In genomic region chr11:8719260-8720190, GRCh38 we compare ENCODE assay signal across 9 cellular contexts. TPM values are rescaled to one million over a fixed set of nuclear protein-coding genes. Genes with fewer than 3 reads are reported as not detected.
A peak's percentile ranks its signal among the peaks of the same experiment; 100 is the strongest.
DNase-seq lines count a peak whose midpoint lies in the region; ATAC-seq and TF ChIP-seq lines count a peak whose summit lies in the region.
"Had no signal": no experiment of that assay in that cellular context is flagged by ENCODE, and none has a peak within 500 bp of the region (broad histone marks: within the 10 kb centered on the region; RNA-seq: fewer than 3 reads in every experiment).

No MANE protein-coding gene starts in this region.

- H3K27ac ChIP-seq in SJSA1 (peak overlapping the region; percentile 92), ovary (peak overlapping the region in 1 of 2 donors; percentile 81)

- H3K4me3 ChIP-seq in AG09309 (ENCODE audit: control insufficient read depth, low read depth, low read length) (no peak overlapping the region), SJSA1 (peak overlapping the region; percentile 43), ovary (no peak overlapping the region), BE2C (ENCODE audit: low read depth, low read length) (no peak overlapping the region)

- peaks cover 10% of the 10 kb centered on the region for H3K36me3 ChIP-seq in SJSA1
- H3K36me3 ChIP-seq in ovary, result no peaks in the 10 kb centered on the region
- no peaks in the 10 kb centered on the region for H3K36me3 ChIP-seq in BE2C

- peaks cover 67% of the 10 kb centered on the region for H3K4me1 ChIP-seq in SJSA1 (replicated peaks)
- peaks cover 60% of the 10 kb centered on the region for H3K4me1 ChIP-seq in ovary (ENCODE audit: insufficient read depth)
- no peaks in the 10 kb centered on the region for H3K4me1 ChIP-seq in BE2C

- peaks cover 0 to 15% (median 8%) of the 10 kb centered on the region in 4 donors for H3K4me1 Mint-ChIP-seq in naive thymus-derived CD8-positive, alpha-beta T cell

- 23 to 36% (median 29%) methylated on average over 7 of the region's 7 CpGs for WGBS in ovary, 3 donors

- ATAC-seq in naive thymus-derived CD8-positive, alpha-beta T cell, result no peak

- H3K27me3 ChIP-seq in SJSA1 (replicated peaks) (no peaks in the 10 kb centered on the region), ovary (no peaks in the 10 kb centered on the region), BE2C (no peaks in the 10 kb centered on the region)

- TF ChIP-seq POLR2A in ovary (IDR thresholded peaks at IDR 0.05), result no peak

- peak overlapping the region in 1 of 10 donors; percentile 20 for H3K27ac Mint-ChIP-seq in naive thymus-derived CD8-positive, alpha-beta T cell
- H3K27ac Mint-ChIP-seq: T-helper 1 cell treated with Interleukin-12 subunit alpha and Interleukin-12 subunit beta and Interleukin-4 antibody, amounts not matched to agents 30 μg/mL and 1 μg/mL, for 36 hours had no signal

- peaks cover 1 to 44% (median 8%) of the 10 kb centered on the region in 5 donors for H3K27me3 Mint-ChIP-seq in naive thymus-derived CD8-positive, alpha-beta T cell

- TF ChIP-seq EP300 in ovary (IDR thresholded peaks at IDR 0.05), result peak; percentile 32

- H3K9me3 Mint-ChIP-seq in naive thymus-derived CD8-positive, alpha-beta T cell, result no peaks in the 10 kb centered on the region
- H3K9me3 Mint-ChIP-seq: T-helper 1 cell treated with Interleukin-12 subunit alpha and Interleukin-12 subunit beta and Interleukin-4 antibody, amounts not matched to agents 30 μg/mL and 1 μg/mL, for 36 hours had no signal

- intact Hi-C loops in ovary (cut with DNase I), result loop anchor here in 3 of 4 donors (5.0 to 10.0 kb wide), 2 partner anchors 85 to 88 kb away; no protein-coding TSS in a partner anchor

- no peaks in the 10 kb centered on the region for H3K36me3 Mint-ChIP-seq in naive thymus-derived CD8-positive, alpha-beta T cell

- no peaks in the 10 kb centered on the region for H3K9me3 ChIP-seq in SJSA1 (replicated peaks)
- no peaks in the 10 kb centered on the region for H3K9me3 ChIP-seq in ovary
- H3K9me3 ChIP-seq in BE2C, result no peaks in the 10 kb centered on the region

- POLR2A ChIA-PET in naive thymus-derived CD8-positive, alpha-beta T cell (lab: Charles Lee), result no interaction called here

- H3K4me3 Mint-ChIP-seq in naive thymus-derived CD8-positive, alpha-beta T cell, result no peak overlapping the region
- H3K4me3 Mint-ChIP-seq: T-helper 1 cell treated with Interleukin-12 subunit alpha and Interleukin-12 subunit beta and Interleukin-4 antibody, amounts not matched to agents 30 μg/mL and 1 μg/mL, for 36 hours had no signal

- TF ChIP-seq CTCF in AG09309 (IDR thresholded peaks at IDR 0.05; ENCODE audit: control insufficient read depth, insufficient read depth, low read depth, low read length, missing control alignments) (no peak), ovary (IDR thresholded peaks at IDR 0.05) (no peak), BE2C (IDR thresholded peaks at IDR 0.05; ENCODE audit: low read depth, low read length) (no peak)

- DNase-seq in AG09309 (ENCODE audit: low read depth) (peak; percentile 91), SJSA1 (ENCODE audit: low read depth in 1 of 2, low spot score in 2 of 2) (peak; percentile 82 to 84), fibroblast of peridontal ligament (ENCODE audit: extremely low read depth) (peak; percentile 88), ovary (peak in 2 of 5 donors; percentile 40 to 63), cerebellar nuclear complex (lab: John Stamatoyannopoulos, UW) (no peak), BE2C (no peak), NCI-H526 treated with DMSO at 0.1 percent for 48 hours (lab: John Stamatoyannopoulos, UW) (no peak)
- no peak for DNase-seq in naive thymus-derived CD8-positive, alpha-beta T cell

RNA-seq across cellular contexts. Expression of gene RPL27A, which starts 36.9 kb away (rescaled TPM):
- 367 and 462 TPM in 2 replicates for total RNA-seq in SJSA1 (2014; rRNA removed; shearing (Covaris generic))
- total RNA-seq in ovary, result 1,000 to 10,000 TPM in 6 of 7 donors, 100 to 1,000 TPM in 1; 986 to 2,251 (median 1,304) TPM
- polyA plus RNA-seq in ovary, result 1,000 to 10,000 TPM; 3,412 to 6,011 TPM
- total RNA-seq in naive thymus-derived CD8-positive, alpha-beta T cell, result 1,000 to 10,000 TPM; 1,430 to 1,467 TPM
- 1,000 to 10,000 TPM; 4,481 to 4,848 (median 4,520) TPM for polyA plus RNA-seq in naive thymus-derived CD8-positive, alpha-beta T cell
- polyA plus RNA-seq in BE2C (2012; ENCODE audit: insufficient read depth, insufficient read length, low read depth), result 667 TPM

RNA-seq across cellular contexts. Expression of gene TRIM66, which starts 37.1 kb away (rescaled TPM):
- total RNA-seq in SJSA1 (2014; rRNA removed; shearing (Covaris generic)), result 0.63 and 3.1 TPM in 2 replicates
- total RNA-seq in ovary, result 10 to 100 TPM in 1 of 7 donors, 1 to 10 TPM in 6; 2.3 to 15.4 (median 4.9) TPM
- 1 to 10 TPM; 2.6 to 6.7 TPM for polyA plus RNA-seq in ovary
- total RNA-seq in naive thymus-derived CD8-positive, alpha-beta T cell, result 10 to 100 TPM; 39.4 to 50.8 TPM
- polyA plus RNA-seq in naive thymus-derived CD8-positive, alpha-beta T cell, result under 1 TPM; 0.14 to 0.53 (median 0.18) TPM
- polyA plus RNA-seq in BE2C (2012; ENCODE audit: insufficient read depth, insufficient read length, low read depth), result 1.8 TPM

Comparison
In these comparisons a context has a peak if more than half of its experiments do, and no peak if none do; other contexts are left out.
1. DNase-seq: peak in AG09309 (single experiment), SJSA1 (2 of 2) and fibroblast of peridontal ligament (single experiment); none in cerebellar nuclear complex (0 of 2), naive thymus-derived CD8-positive, alpha-beta T cell (0 of 10), BE2C (single experiment) and NCI-H526 treated with DMSO at 0.1 percent for 48 hours (single experiment).